ENCODE assay signal across 1 cellular context in the genomic region with DNA sequence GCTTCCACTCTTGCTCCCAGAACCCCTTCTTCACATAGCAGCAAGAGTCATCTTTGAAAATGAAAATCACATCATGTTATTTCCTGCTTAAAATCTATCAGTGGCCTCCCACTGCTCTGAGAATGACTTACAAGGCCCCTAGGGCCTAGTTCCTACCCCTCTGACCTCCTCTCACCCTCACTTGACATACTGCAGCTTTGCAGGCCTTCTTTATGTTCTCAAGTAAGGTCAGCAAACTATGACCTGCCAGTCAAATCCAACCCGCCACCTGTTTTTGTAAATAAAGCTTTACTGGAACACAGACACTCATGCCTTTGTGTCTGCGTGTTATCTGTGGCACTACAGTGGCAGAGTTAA.
A peak's percentile ranks its signal among the peaks of the same experiment; 100 is the strongest.
TF ChIP-seq lines count a peak whose summit lies in the region.

No MANE protein-coding gene starts in this region.

TF ChIP-seq in GM12878, 131 proteins besides CTCF, POLR2A, EP300 and RAD21 (continued from another document and continues in another):
- no peak for TF ChIP-seq ATF2 (IDR thresholded peaks at IDR 0.05; ENCODE audit: low read length)
- no peak for TF ChIP-seq FOXK2 (IDR thresholded peaks at IDR 0.05)
- no peak for TF ChIP-seq PAX5 (IDR thresholded peaks at IDR 0.05; ENCODE audit: borderline replicate concordance, low read depth, low read length)
- peak; percentile 58; the same call in 1 of the 2 replicates for TF ChIP-seq TCF3 (IDR thresholded peaks at IDR 0.05; ENCODE audit: borderline replicate concordance, insufficient read depth, low read depth, low read length)
- TF ChIP-seq MEF2A (IDR thresholded peaks at IDR 0.05; ENCODE audit: insufficient read depth, low read depth, low read length) = no peak
- peak; percentile 79 for TF ChIP-seq PBX3 (IDR thresholded peaks at IDR 0.05; ENCODE audit: insufficient replicate concordance, low read depth, low read length)
- 0 out of 2 replicates have a peak, but pooled peaks have one; percentile 39 for TF ChIP-seq GATAD2B (conservative IDR thresholded peaks at IDR 0.05; ENCODE audit: low read depth)
- no peak for TF ChIP-seq E2F8 (IDR thresholded peaks at IDR 0.05; ENCODE audit: low read depth, partially characterized antibody)
- TF ChIP-seq ZNF217 (IDR thresholded peaks at IDR 0.05) = no peak
- TF ChIP-seq, protein P1, sequence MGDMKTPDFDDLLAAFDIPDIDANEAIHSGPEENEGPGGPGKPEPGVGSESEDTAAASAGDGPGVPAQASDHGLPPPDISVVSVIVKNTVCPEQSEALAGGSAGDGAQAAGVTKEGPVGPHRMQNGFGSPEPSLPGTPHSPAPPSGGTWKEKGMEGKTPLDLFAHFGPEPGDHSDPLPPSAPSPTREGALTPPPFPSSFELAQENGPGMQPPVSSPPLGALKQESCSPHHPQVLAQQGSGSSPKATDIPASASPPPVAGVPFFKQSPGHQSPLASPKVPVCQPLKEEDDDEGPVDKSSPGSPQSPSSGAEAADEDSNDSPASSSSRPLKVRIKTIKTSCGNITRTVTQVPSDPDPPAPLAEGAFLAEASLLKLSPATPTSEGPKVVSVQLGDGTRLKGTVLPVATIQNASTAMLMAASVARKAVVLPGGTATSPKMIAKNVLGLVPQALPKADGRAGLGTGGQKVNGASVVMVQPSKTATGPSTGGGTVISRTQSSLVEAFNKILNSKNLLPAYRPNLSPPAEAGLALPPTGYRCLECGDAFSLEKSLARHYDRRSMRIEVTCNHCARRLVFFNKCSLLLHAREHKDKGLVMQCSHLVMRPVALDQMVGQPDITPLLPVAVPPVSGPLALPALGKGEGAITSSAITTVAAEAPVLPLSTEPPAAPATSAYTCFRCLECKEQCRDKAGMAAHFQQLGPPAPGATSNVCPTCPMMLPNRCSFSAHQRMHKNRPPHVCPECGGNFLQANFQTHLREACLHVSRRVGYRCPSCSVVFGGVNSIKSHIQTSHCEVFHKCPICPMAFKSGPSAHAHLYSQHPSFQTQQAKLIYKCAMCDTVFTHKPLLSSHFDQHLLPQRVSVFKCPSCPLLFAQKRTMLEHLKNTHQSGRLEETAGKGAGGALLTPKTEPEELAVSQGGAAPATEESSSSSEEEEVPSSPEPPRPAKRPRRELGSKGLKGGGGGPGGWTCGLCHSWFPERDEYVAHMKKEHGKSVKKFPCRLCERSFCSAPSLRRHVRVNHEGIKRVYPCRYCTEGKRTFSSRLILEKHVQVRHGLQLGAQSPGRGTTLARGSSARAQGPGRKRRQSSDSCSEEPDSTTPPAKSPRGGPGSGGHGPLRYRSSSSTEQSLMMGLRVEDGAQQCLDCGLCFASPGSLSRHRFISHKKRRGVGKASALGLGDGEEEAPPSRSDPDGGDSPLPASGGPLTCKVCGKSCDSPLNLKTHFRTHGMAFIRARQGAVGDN (IDR thresholded peaks at IDR 0.05) = peak; percentile 95
- TF ChIP-seq EED (IDR thresholded peaks at IDR 0.05; ENCODE audit: low read depth) = peak; percentile 52; the same call in 1 of the 2 replicates
- no peak for TF ChIP-seq JUND (IDR thresholded peaks at IDR 0.05; ENCODE audit: low read depth, low read length)
- no peak for TF ChIP-seq SP1 (IDR thresholded peaks at IDR 0.05; ENCODE audit: low read depth, low read length)
- TF ChIP-seq FOS (IDR thresholded peaks at IDR 0.05; ENCODE audit: borderline replicate concordance, extremely low read depth, insufficient read length) = no peak
- TF ChIP-seq TARDBP (IDR thresholded peaks at IDR 0.05; ENCODE audit: borderline replicate concordance) = no peak
- TF ChIP-seq SREBF2 (IDR thresholded peaks at IDR 0.05; ENCODE audit: low read length) = no peak
- TF ChIP-seq DPF2 (IDR thresholded peaks at IDR 0.05) = no peak
- TF ChIP-seq CREM (IDR thresholded peaks at IDR 0.05; ENCODE audit: low read depth) = peak; percentile 71
- no peak for TF ChIP-seq HSF1 (IDR thresholded peaks at IDR 0.05; ENCODE audit: low read depth, low read length)
- peak; percentile 58; the same call in 1 of the 2 replicates for TF ChIP-seq BCL11A (IDR thresholded peaks at IDR 0.05; ENCODE audit: low read depth, low read length)
- no peak for TF ChIP-seq MTA3 (IDR thresholded peaks at IDR 0.05; ENCODE audit: borderline replicate concordance, low read length)
- peak; percentile 72; the same call in 1 of the 2 replicates for TF ChIP-seq ZBED1 (IDR thresholded peaks at IDR 0.05; ENCODE audit: borderline replicate concordance)
- no peak for TF ChIP-seq BMI1 (IDR thresholded peaks at IDR 0.05; ENCODE audit: borderline replicate concordance)
- peak; percentile 95 for TF ChIP-seq NR2F1 (conservative IDR thresholded peaks at IDR 0.05)
- no peak for TF ChIP-seq TCF7 (IDR thresholded peaks at IDR 0.05; ENCODE audit: borderline replicate concordance)
- peak; percentile 32; the same call in 1 of the 2 replicates for TF ChIP-seq ZNF592 (IDR thresholded peaks at IDR 0.05)
- TF ChIP-seq ESRRA (IDR thresholded peaks at IDR 0.05; ENCODE audit: low read length) = no peak
- peak in 1 of 2 experiments; percentile 9; a peak in 2 of 4 replicates for TF ChIP-seq BHLHE40 (IDR thresholded peaks at IDR 0.05; ENCODE audit: borderline replicate concordance in 1 of 2, low read depth in 2 of 2, low read length in 1 of 2)
- TF ChIP-seq CBX3 (IDR thresholded peaks at IDR 0.05; ENCODE audit: borderline replicate concordance, low read depth) = no peak
- no peak for TF ChIP-seq NR2C2 (IDR thresholded peaks at IDR 0.05; ENCODE audit: borderline replicate concordance, control insufficient read depth, insufficient read length, low read depth)
- TF ChIP-seq PAX8 (IDR thresholded peaks at IDR 0.05) = no peak
- peak in 1 of 2 experiments; percentile 82; a peak in 2 of 4 replicates for TF ChIP-seq ETV6 (conservative IDR thresholded peaks at IDR 0.05 in 1 of 2, IDR thresholded peaks at IDR 0.05 in 1 of 2; ENCODE audit: borderline replicate concordance in 1 of 2, low read depth in 1 of 2)
- TF ChIP-seq, protein P2, sequence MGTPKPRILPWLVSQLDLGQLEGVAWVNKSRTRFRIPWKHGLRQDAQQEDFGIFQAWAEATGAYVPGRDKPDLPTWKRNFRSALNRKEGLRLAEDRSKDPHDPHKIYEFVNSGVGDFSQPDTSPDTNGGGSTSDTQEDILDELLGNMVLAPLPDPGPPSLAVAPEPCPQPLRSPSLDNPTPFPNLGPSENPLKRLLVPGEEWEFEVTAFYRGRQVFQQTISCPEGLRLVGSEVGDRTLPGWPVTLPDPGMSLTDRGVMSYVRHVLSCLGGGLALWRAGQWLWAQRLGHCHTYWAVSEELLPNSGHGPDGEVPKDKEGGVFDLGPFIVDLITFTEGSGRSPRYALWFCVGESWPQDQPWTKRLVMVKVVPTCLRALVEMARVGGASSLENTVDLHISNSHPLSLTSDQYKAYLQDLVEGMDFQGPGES (IDR thresholded peaks at IDR 0.05) = no peak
- peak; percentile 86 for TF ChIP-seq TCF12 (IDR thresholded peaks at IDR 0.05; ENCODE audit: low read depth, low read length)
- no peak for TF ChIP-seq ZNF274 (IDR thresholded peaks at IDR 0.05; ENCODE audit: insufficient read depth, insufficient read length)
- no peak for TF ChIP-seq HDGF (IDR thresholded peaks at IDR 0.05)
- TF ChIP-seq, protein P3, sequence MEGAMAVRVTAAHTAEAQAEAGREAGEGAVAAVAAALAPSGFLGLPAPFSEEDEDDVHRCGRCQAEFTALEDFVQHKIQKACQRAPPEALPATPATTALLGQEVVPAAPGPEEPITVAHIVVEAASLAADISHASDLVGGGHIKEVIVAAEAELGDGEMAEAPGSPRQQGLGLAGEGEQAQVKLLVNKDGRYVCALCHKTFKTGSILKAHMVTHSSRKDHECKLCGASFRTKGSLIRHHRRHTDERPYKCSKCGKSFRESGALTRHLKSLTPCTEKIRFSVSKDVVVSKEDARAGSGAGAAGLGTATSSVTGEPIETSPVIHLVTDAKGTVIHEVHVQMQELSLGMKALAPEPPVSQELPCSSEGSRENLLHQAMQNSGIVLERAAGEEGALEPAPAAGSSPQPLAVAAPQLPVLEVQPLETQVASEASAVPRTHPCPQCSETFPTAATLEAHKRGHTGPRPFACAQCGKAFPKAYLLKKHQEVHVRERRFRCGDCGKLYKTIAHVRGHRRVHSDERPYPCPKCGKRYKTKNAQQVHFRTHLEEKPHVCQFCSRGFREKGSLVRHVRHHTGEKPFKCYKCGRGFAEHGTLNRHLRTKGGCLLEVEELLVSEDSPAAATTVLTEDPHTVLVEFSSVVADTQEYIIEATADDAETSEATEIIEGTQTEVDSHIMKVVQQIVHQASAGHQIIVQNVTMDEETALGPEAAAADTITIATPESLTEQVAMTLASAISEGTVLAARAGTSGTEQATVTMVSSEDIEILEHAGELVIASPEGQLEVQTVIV (IDR thresholded peaks at IDR 0.05; ENCODE audit: borderline replicate concordance, partially characterized antibody) = no peak
- no peak; the same call in 1 of the 2 replicates for TF ChIP-seq ATF7 (IDR thresholded peaks at IDR 0.05; ENCODE audit: low read depth)
- no peak for TF ChIP-seq ASH2L (IDR thresholded peaks at IDR 0.05; ENCODE audit: borderline replicate concordance, low read depth)
- TF ChIP-seq RB1 (IDR thresholded peaks at IDR 0.05; ENCODE audit: borderline replicate concordance) = no peak
- TF ChIP-seq MTA2 (IDR thresholded peaks at IDR 0.05; ENCODE audit: low read depth) = no peak
- no peak; the same call in 1 of the 2 replicates for TF ChIP-seq YY1 (IDR thresholded peaks at IDR 0.05; ENCODE audit: low read depth, low read length)
